2 cellular contexts compared by ENCODE assay signal in the genomic region with DNA sequence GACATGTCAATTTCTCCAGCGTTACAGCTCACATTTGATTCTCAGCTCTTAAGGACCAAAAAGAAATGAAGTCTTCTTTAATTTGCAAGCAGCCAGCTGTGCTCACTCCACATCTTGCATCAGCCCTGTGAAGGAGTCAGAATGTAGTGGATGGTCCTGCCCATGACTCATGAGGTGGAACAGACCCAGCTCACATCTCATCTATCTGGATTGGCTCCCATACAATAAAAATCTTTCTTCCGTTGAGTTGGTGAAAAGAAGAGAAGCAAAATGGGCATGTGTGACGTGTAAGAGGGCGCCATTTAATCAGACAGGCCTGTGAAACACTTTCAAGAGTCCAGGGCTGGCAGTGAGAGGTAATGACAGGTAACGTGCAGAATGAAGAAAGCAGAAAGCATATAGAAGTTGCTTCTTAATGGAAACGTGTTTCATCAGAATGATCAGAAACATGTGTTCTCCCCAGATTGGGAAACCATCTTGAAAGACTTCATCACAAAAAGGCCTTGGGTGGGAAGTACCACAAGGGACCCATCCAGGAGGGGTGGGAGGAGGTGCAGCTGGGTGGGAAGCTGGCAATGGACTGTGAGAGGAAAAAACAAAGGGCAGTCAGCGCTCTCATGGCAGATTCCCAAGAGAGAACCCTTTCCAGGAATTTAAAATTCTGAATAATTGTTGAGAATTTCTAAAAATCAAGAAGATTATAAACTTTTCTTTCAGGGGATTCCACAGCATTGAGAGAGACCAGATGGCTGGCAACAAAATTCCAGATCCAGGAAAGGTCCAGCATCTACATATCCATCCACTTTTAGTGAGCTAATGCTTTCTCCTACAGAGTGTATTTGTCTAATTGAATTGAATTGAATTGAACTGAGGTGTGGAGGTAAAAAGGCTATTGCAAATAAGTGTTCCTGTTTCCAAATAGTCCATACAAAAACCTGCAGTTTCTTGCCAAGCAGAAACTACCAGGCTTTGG.
A peak's percentile ranks its signal among the peaks of the same experiment; 100 is the strongest.
TF ChIP-seq lines count a peak whose summit lies in the region.

No MANE protein-coding gene starts in this region.

TF ChIP-seq in HepG2, 621 proteins besides CTCF, POLR2A, EP300 and RAD21:
- TF ChIP-seq ZNF263 (CRISPR knock-in tag; IDR thresholded peaks at IDR 0.05) (no peak), ZNF274 (CRISPR knock-in tag; IDR thresholded peaks at IDR 0.05) (no peak), CREB1 (IDR thresholded peaks at IDR 0.05) (peak; percentile 34; the same call in 1 of the 2 replicates), CREB1 (CRISPR knock-in tag; IDR thresholded peaks at IDR 0.05) (no peak), ELF1 (CRISPR knock-in tag; IDR thresholded peaks at IDR 0.05) (no peak), THAP11 (CRISPR knock-in tag; IDR thresholded peaks at IDR 0.05) (no peak), HNRNPK (IDR thresholded peaks at IDR 0.05; ENCODE audit: low read depth, low read length, poor library complexity, severe bottlenecking) (no peak), RFX5 (IDR thresholded peaks at IDR 0.05; ENCODE audit: low read depth, low read length) (no peak)
- TF ChIP-seq, protein P1, sequence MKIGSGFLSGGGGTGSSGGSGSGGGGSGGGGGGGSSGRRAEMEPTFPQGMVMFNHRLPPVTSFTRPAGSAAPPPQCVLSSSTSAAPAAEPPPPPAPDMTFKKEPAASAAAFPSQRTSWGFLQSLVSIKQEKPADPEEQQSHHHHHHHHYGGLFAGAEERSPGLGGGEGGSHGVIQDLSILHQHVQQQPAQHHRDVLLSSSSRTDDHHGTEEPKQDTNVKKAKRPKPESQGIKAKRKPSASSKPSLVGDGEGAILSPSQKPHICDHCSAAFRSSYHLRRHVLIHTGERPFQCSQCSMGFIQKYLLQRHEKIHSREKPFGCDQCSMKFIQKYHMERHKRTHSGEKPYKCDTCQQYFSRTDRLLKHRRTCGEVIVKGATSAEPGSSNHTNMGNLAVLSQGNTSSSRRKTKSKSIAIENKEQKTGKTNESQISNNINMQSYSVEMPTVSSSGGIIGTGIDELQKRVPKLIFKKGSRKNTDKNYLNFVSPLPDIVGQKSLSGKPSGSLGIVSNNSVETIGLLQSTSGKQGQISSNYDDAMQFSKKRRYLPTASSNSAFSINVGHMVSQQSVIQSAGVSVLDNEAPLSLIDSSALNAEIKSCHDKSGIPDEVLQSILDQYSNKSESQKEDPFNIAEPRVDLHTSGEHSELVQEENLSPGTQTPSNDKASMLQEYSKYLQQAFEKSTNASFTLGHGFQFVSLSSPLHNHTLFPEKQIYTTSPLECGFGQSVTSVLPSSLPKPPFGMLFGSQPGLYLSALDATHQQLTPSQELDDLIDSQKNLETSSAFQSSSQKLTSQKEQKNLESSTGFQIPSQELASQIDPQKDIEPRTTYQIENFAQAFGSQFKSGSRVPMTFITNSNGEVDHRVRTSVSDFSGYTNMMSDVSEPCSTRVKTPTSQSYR (CRISPR knock-in tag; IDR thresholded peaks at IDR 0.05; ENCODE audit: borderline replicate concordance) = no peak

TF ChIP-seq in GM12891, 5 proteins besides CTCF, POLR2A, EP300 and RAD21:
- TF ChIP-seq TAF1 (IDR thresholded peaks at IDR 0.05; ENCODE audit: low read depth, low read length) = no peak
- TF ChIP-seq POLR2AphosphoS5 (IDR thresholded peaks at IDR 0.05; ENCODE audit: low read depth, low read length) = no peak
